In the genomic region with DNA sequence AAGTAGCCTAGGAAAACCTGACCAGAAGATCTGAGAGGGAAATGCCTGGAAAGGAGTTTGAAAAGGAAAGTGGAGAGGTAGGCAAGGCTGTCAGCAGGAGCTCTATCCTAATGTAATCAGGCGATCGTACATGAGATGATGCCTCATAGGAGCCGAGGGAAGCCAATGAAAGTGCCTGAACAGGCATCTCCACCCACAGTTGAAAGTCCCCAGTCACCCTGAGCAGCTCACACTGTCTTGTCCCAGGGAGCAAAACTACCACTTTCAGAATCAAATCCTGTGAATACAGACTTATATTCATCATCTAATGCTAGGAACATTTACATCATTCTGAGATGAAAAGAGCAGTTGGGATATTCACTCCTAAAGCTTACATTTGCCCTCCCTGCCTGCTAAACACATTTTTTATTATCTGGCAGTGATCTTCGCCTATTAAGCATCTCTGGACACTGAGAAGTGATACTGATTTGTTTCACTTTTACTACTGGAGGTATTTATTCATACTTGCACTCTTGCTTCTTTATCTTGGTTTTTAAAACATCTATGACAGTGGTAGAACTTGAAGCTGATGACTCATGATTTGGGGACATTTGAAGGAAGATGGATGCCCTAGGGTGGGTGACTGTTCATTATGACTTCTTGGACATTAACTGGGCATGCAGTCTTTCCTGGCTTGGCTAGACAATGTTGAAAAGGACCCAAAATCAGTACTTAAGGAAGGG, we compare ENCODE assay signal across 34 cellular contexts.
"Had no signal": no experiment of that assay in that cellular context is flagged by ENCODE, and none has a peak within 500 bp of the region (broad histone marks: within the 10 kb centered on the region; RNA-seq: fewer than 3 reads in every experiment).

No MANE protein-coding gene starts in this region.

- H3K36me3 ChIP-seq: adrenal gland, neural progenitor cell, sigmoid colon, vagina had no signal

- H3K4me3 ChIP-seq: adrenal gland, body of pancreas, lung, neural progenitor cell, psoas muscle, sigmoid colon, vagina had no signal

- H3K27me3 ChIP-seq: adrenal gland, body of pancreas, neural progenitor cell, sigmoid colon, vagina had no signal

- H3K79me2 ChIP-seq: parathyroid adenoma had no signal

- ATAC-seq: activated CD4-positive, CD25-positive, alpha-beta regulatory T cell treated with anti-CD3 and anti-CD28 coated beads, Interleukin-2, amount 50 U/mL, for 24 hours; body of pancreas; left lobe of liver; natural killer cell; psoas muscle; stimulated activated memory B cell treated with anti-CD40 and anti-IgM and Interleukin-4, amounts not matched to agents 10 μg/mL and 1 μg/mL and 100 μg/mL, for 72 hours; stimulated activated naive CD8-positive, alpha-beta T cell treated with anti-CD3 and anti-CD28 coated beads, Interleukin-15, amount 100 ng/mL, for 72 hours had no signal

- H3K9ac ChIP-seq: neural progenitor cell, parathyroid adenoma had no signal

- H3K9me3 ChIP-seq: adrenal gland, body of pancreas, psoas muscle, sigmoid colon, vagina had no signal

- FAIRE-seq: colon, frontal cortex, small intestine, TTC549 had no signal

- DNase-seq: activated CD4-positive, alpha-beta memory T cell treated with anti-CD3 and anti-CD28 coated beads for 36 hours; activated CD4-positive, alpha-beta T cell treated with anti-CD3 and anti-CD28 coated beads, Interleukin-2, amount 10 ng/mL, durations not matched to agents 24 days and 14 days; activated CD8-positive, alpha-beta memory T cell treated with anti-CD3 and anti-CD28 coated beads, Interleukin-2, amount 50 U/mL, for 4 hours; activated effector memory CD4-positive, alpha-beta T cell treated with anti-CD3 and anti-CD28 coated beads, Interleukin-2, amount 50 U/mL, for 16 hours; activated naive CD4-positive, alpha-beta T cell treated with anti-CD3 and anti-CD28 coated beads for 36 hours; activated naive CD8-positive, alpha-beta T cell treated with anti-CD3 and anti-CD28 coated beads for 36 hours; activated T-cell treated with anti-CD3 and anti-CD28 coated beads, Interleukin-2, amount 50 U/mL, for 1 hour; adrenal gland; aorta; body of pancreas; effector memory CD4-positive, alpha-beta T cell; kidney glomerular epithelial cell; mesendoderm; natural killer cell; occipital lobe; psoas muscle; sigmoid colon; stimulated activated CD4-positive, alpha-beta T cell treated with anti-CD3 and anti-CD28 coated beads, Interleukin-1b, Interleukin-23, amount 100 ng/mL, for 48 hours; stimulated activated CD4-positive, alpha-beta T cell treated with anti-CD3 and anti-CD28 coated beads, Interleukin-4, amount 100 ng/mL, for 4 hours; stimulated activated CD8-positive, alpha-beta memory T cell treated with anti-CD3 and anti-CD28 coated beads, Interleukin-4, amount 100 ng/mL, for 48 hours; stimulated activated naive CD8-positive, alpha-beta T cell treated with anti-CD3 and anti-CD28 coated beads, Interleukin-15, amount 100 ng/mL, for 72 hours; substantia nigra had no signal

- H2AFZ ChIP-seq: neural progenitor cell, parathyroid adenoma had no signal

- H3K4me2 ChIP-seq: neural progenitor cell had no signal

- H3K27ac ChIP-seq: adrenal gland, body of pancreas, neural progenitor cell, parathyroid adenoma, psoas muscle, sigmoid colon, vagina, VCaP had no signal

- H3K4me1 ChIP-seq: adrenal gland, body of pancreas, neural progenitor cell, parathyroid adenoma, psoas muscle, sigmoid colon, vagina had no signal
